In genomic region chr3:42601898-42602581, GRCh38 we compare ENCODE assay signal across 8 cellular contexts. TPM values are rescaled to one million over a fixed set of nuclear protein-coding genes. Genes with fewer than 3 reads are reported as not detected.
A peak's percentile ranks its signal among the peaks of the same experiment; 100 is the strongest.
DNase-seq lines count a peak whose midpoint lies in the region; ATAC-seq and TF ChIP-seq lines count a peak whose summit lies in the region.

No MANE protein-coding gene starts in this region.

- no CpG with 5 or more reads among the region's 9 CpGs for WGBS in IMR-90 (ENCODE audit: extremely low coverage in 2 of 2, insufficient read length in 1 of 2), 2 experiments
- WGBS in aorta, 2 donors: 44 to 46% methylated on average over 9 of the region's 9 CpGs

- peak; percentile 31 for TF ChIP-seq CTCF in CD4-positive, alpha-beta T cell (IDR thresholded peaks at IDR 0.05)
- TF ChIP-seq CTCF in IMR-90 (conservative IDR thresholded peaks at IDR 0.05; ENCODE audit: low read depth, low read length) (peak; percentile 17; the same call in 1 of the 2 replicates), left lung (IDR thresholded peaks at IDR 0.05) (no peak)

- H2AFZ ChIP-seq in IMR-90 (replicated peaks; ENCODE audit: low read length, poor library complexity): no peak overlapping the region

- TF ChIP-seq RAD21 in IMR-90 (IDR thresholded peaks at IDR 0.05; ENCODE audit: low read length): 0 out of 2 replicates have a peak, but pooled peaks have one; percentile 17

- peak overlapping the region; percentile 57; the same call in 1 of the 2 replicates for H2AK5ac ChIP-seq in IMR-90 (ENCODE audit: low read depth, low read length)

- ATAC-seq in CD4-positive, alpha-beta T cell (ENCODE audit: poor library complexity): no peak
- ATAC-seq in IMR-90 (ENCODE audit: low read depth) (no peak), left lung (no peak), aorta (ENCODE audit: low FRiP score) (no peak), GM21423 (IDR thresholded peaks at IDR 0.05; ENCODE audit: unreplicated experiment) (no peak)
- ATAC-seq in activated naive CD8-positive, alpha-beta T cell treated with anti-CD3 and anti-CD28 coated beads, Interleukin-2, amount 10 ng/mL, durations not matched to agents 7 days and 5 days (ENCODE audit: low read depth): no peak

- no peak overlapping the region for H2BK120ac ChIP-seq in IMR-90 (ENCODE audit: low read depth, low read length)

- H3K4me1 ChIP-seq in IMR-90 (ENCODE audit: control insufficient read depth, insufficient read depth, low read length) (0 out of 2 replicates have a peak, but pooled peaks cover 3% of the 10 kb centered on the region), left lung (peaks cover 16 to 60% of the 10 kb centered on the region in 2 donors), aorta (ENCODE audit: control insufficient read depth in 1 of 2, insufficient read depth in 2 of 2, low read length in 2 of 2) (peaks cover 2% of the 10 kb centered on the region in 2 donors)

- BruUV-seq in IMR-90 (replicated peaks; lab: Mats Ljungman, UMichigan): TSS peak; percentile 19

- no peak overlapping the region for H4K8ac ChIP-seq in IMR-90 (ENCODE audit: low read depth in 2 of 2, low read length in 2 of 2)

- H3K9me3 ChIP-seq in CD4-positive, alpha-beta T cell (ENCODE audit: control insufficient read depth, low read length): peaks cover 13% of the 10 kb centered on the region
- H3K9me3 ChIP-seq in IMR-90 (ENCODE audit: control insufficient read depth, insufficient read depth, low read length) (no peaks in the 10 kb centered on the region), left lung (no peaks in the 10 kb centered on the region), aorta (ENCODE audit: control insufficient read depth, low read length) (no peaks in the 10 kb centered on the region)

- H2BK5ac ChIP-seq in IMR-90 (ENCODE audit: low read depth, low read length, poor library complexity, severe bottlenecking): peak overlapping the region; percentile 29

- peak overlapping the region; percentile 88; the same call in 1 of the 2 replicates for H3K9ac ChIP-seq in IMR-90 (ENCODE audit: low read depth, low read length)

- no peak for TF ChIP-seq POLR2A in IMR-90 (IDR thresholded peaks at IDR 0.05; ENCODE audit: low read depth, low read length)

- peaks cover 54% of the 10 kb centered on the region for H3K4me1 Mint-ChIP-seq in CD4-positive, alpha-beta T cell (ENCODE audit: low read depth)
- H3K4me1 Mint-ChIP-seq in activated naive CD8-positive, alpha-beta T cell treated with anti-CD3 and anti-CD28 coated beads, Interleukin-2, amount 10 ng/mL, durations not matched to agents 7 days and 5 days: peaks cover 36% of the 10 kb centered on the region

- H3K4me3 ChIP-seq in IMR-90 (ENCODE audit: insufficient read depth, low read depth, low read length) (peak overlapping the region; percentile 64; the same call in 1 of the 2 replicates), left lung (peak overlapping the region; percentile 67 to 94), aorta (ENCODE audit: low read length in 2 of 2) (peak overlapping the region; percentile 62 to 73)

- POLR2A ChIA-PET in CD4-positive, alpha-beta T cell (lab: Charles Lee): interaction anchor here (0.7 to 3.1 kb wide), 8 partner anchors 9 to 153 kb away, joined by 3 to 73 read pairs (median 12); partner anchors contain the start of genes SEC22C, SS18L2 and VIPR1
- POLR2A ChIA-PET in IMR-90 (lab: Charles Lee; ENCODE audit: unreplicated experiment): no interaction called here
- POLR2A ChIA-PET in activated naive CD8-positive, alpha-beta T cell treated with anti-CD3 and anti-CD28 coated beads, Interleukin-2, amount 10 ng/mL, durations not matched to agents 7 days and 5 days (lab: Charles Lee): interaction anchor here (0.8 to 2.0 kb wide), 3 partner anchors 12 to 20 kb away, joined by 5 to 65 read pairs (median 42); partner anchors contain the start of genes SEC22C and SS18L2
- POLR2A ChIA-PET in HEK293T (lab: Yijun Ruan, JAX): no interaction called here

- CTCF ChIA-PET in CD4-positive, alpha-beta T cell (lab: Charles Lee): interaction anchor here (0.6 to 4.1 kb wide), 7 partner anchors 11 to 100 kb away, joined by 3 to 26 read pairs (median 10); partner anchors contain the start of genes SEC22C, SS18L2 and VIPR1
- CTCF ChIA-PET in IMR-90 (lab: Yijun Ruan, JAX): interaction anchor here (0.5 to 1.6 kb wide), 3 partner anchors 11 to 119 kb away, joined by 3 to 5 read pairs (median 4); no protein-coding TSS in a partner anchor
- CTCF ChIA-PET in HEK293T (lab: Yijun Ruan, JAX): interaction anchor here (2.2 kb wide), 1 partner anchor 12 kb away, joined by 7 read pairs; no protein-coding TSS in a partner anchor

- H3K4me3 Mint-ChIP-seq in CD4-positive, alpha-beta T cell: peak overlapping the region; percentile 98
- H3K4me3 Mint-ChIP-seq in activated naive CD8-positive, alpha-beta T cell treated with anti-CD3 and anti-CD28 coated beads, Interleukin-2, amount 10 ng/mL, durations not matched to agents 7 days and 5 days: peak overlapping the region; percentile 97

- H3K36me3 ChIP-seq in IMR-90 (ENCODE audit: control insufficient read depth, insufficient read depth, low read length) (peaks cover 4% of the 10 kb centered on the region), left lung (peaks cover 0 to 12% of the 10 kb centered on the region in 2 donors), aorta (ENCODE audit: control insufficient read depth in 1 of 2, insufficient read depth in 2 of 2, low read length in 1 of 2) (no peaks in the 10 kb centered on the region)

- no peak overlapping the region for H2AK9ac ChIP-seq in IMR-90 (replicated peaks; ENCODE audit: low read depth, low read length, poor library complexity)

- H4K20me1 ChIP-seq in IMR-90 (ENCODE audit: insufficient read depth, low read length): peaks cover 45% of the 10 kb centered on the region

- no peak overlapping the region; the same call in 2 of the 3 replicates for H2BK15ac ChIP-seq in IMR-90 (ENCODE audit: low read depth, low read length)

- no peak overlapping the region for H2BK20ac ChIP-seq in IMR-90 (ENCODE audit: low read depth, low read length)

- H3K27ac ChIP-seq in CD4-positive, alpha-beta T cell (ENCODE audit: low read depth, low read length): no peak overlapping the region
- H3K27ac ChIP-seq in IMR-90 (ENCODE audit: insufficient read depth, low read length) (no peak overlapping the region), left lung (peak overlapping the region; percentile 95 to 98), aorta (ENCODE audit: low read depth in 1 of 2, low read length in 2 of 2) (peak overlapping the region in 1 of 2 donors; percentile 25)

- no peaks in the 10 kb centered on the region for H3K9me3 Mint-ChIP-seq in CD4-positive, alpha-beta T cell
- peaks cover 6% of the 10 kb centered on the region for H3K9me3 Mint-ChIP-seq in activated naive CD8-positive, alpha-beta T cell treated with anti-CD3 and anti-CD28 coated beads, Interleukin-2, amount 10 ng/mL, durations not matched to agents 7 days and 5 days

- in situ Hi-C loops in IMR-90 (cut with MboI; ENCODE audit: low sequenced_read_pairs): no loop called here

- dilution Hi-C loops in IMR-90 (cut with HindIII; ENCODE audit: low sequenced_read_pairs, unreplicated experiment): no loop called here

- peaks cover 5 to 36% of the 10 kb centered on the region in 2 experiments; a peak in 2 of 4 replicates for H3K79me1 ChIP-seq in IMR-90 (ENCODE audit: low read depth in 1 of 2, low read length in 2 of 2)

- H3K23ac ChIP-seq in IMR-90 (ENCODE audit: low read depth, low read length): peak overlapping the region; percentile 31; the same call in 1 of the 2 replicates

- H3K27me3 Mint-ChIP-seq in CD4-positive, alpha-beta T cell: no peaks in the 10 kb centered on the region
- H3K27me3 Mint-ChIP-seq in activated naive CD8-positive, alpha-beta T cell treated with anti-CD3 and anti-CD28 coated beads, Interleukin-2, amount 10 ng/mL, durations not matched to agents 7 days and 5 days: no peaks in the 10 kb centered on the region

- H3K27ac Mint-ChIP-seq in CD4-positive, alpha-beta T cell: peak overlapping the region; percentile 99
- H3K27ac Mint-ChIP-seq in activated naive CD8-positive, alpha-beta T cell treated with anti-CD3 and anti-CD28 coated beads, Interleukin-2, amount 10 ng/mL, durations not matched to agents 7 days and 5 days: peak overlapping the region; percentile 82

- H3K9me1 ChIP-seq in IMR-90 (ENCODE audit: insufficient read depth, low read length): peaks cover 11% of the 10 kb centered on the region

- H3K18ac ChIP-seq in IMR-90 (ENCODE audit: low read depth, low read length): no peak overlapping the region

- H3K36me3 Mint-ChIP-seq in CD4-positive, alpha-beta T cell (ENCODE audit: low read depth): peaks cover 65% of the 10 kb centered on the region
- peaks cover 28% of the 10 kb centered on the region for H3K36me3 Mint-ChIP-seq in activated naive CD8-positive, alpha-beta T cell treated with anti-CD3 and anti-CD28 coated beads, Interleukin-2, amount 10 ng/mL, durations not matched to agents 7 days and 5 days

- no peaks in the 10 kb centered on the region for H3K27me3 ChIP-seq in CD4-positive, alpha-beta T cell (ENCODE audit: control insufficient read depth, insufficient read depth, low read length)
- H3K27me3 ChIP-seq in IMR-90 (ENCODE audit: control insufficient read depth, insufficient read depth, low read length) (no peaks in the 10 kb centered on the region), left lung (no peaks in the 10 kb centered on the region), aorta (ENCODE audit: control insufficient read depth in 1 of 2, insufficient read depth in 2 of 2, low read length in 1 of 2) (no peaks in the 10 kb centered on the region)

- H4K91ac ChIP-seq in IMR-90 (ENCODE audit: insufficient read depth, low read depth, low read length): no peak overlapping the region

- H3K4ac ChIP-seq in IMR-90 (ENCODE audit: low read depth, low read length): no peak overlapping the region

- H4K5ac ChIP-seq in IMR-90 (ENCODE audit: low read depth, low read length): no peak overlapping the region

- DNase-seq in CD4-positive, alpha-beta T cell: no peak
- DNase-seq in IMR-90: peak; percentile 22
- DNase-seq in activated naive CD8-positive, alpha-beta T cell treated with anti-CD3 and anti-CD28 coated beads, Interleukin-2, amount 10 ng/mL, durations not matched to agents 7 days and 5 days: no peak
- no peak for DNase-seq in left lung
- no peak for DNase-seq in aorta
- no peak for DNase-seq in NCI-H774 (lab: John Stamatoyannopoulos, UW)
- DNase-seq in HEK293T (ENCODE audit: extremely low spot score): no peak

- H3K4me2 ChIP-seq in IMR-90 (ENCODE audit: low read depth, low read length): peak overlapping the region; percentile 70

- H3K56ac ChIP-seq in IMR-90 (ENCODE audit: extremely low read depth, insufficient read depth, low read length): no peak overlapping the region

- intact Hi-C loops in CD4-positive, alpha-beta T cell (cut with DNase I, micrococcal nuclease): loop anchor here (1.0 to 5.0 kb wide), 4 partner anchors 35 to 639 kb away; partner anchors contain the start of genes ULK4 (in 1 of the 2) and VIPR1 (in 1 of the 2)
- intact Hi-C loops in IMR-90 (cut with micrococcal nuclease) (loop anchor here (5.0 kb wide), 2 partner anchors 35 to 50 kb away; partner anchors contain the start of gene ZBTB47), left lung (cut with DNase I) (no loop called here), aorta (cut with DNase I) (loop anchor here in 1 of 2 donors (5.0 kb wide), 2 partner anchors 50 to 145 kb away; partner anchors contain the start of gene ZBTB47)

- peak overlapping the region; percentile 66; the same call in 1 of the 2 replicates for H3K14ac ChIP-seq in IMR-90 (replicated peaks; ENCODE audit: low read depth, low read length)

RNA-seq across cellular contexts. Expression of gene NKTR, which starts 1.6 kb away (rescaled TPM):
- total RNA-seq in CD4-positive, alpha-beta T cell: 100 to 1,000 TPM; 236 to 249 TPM
- total RNA-seq in IMR-90 (2012; rRNA removed): 24.0 and 51.4 TPM in 2 replicates
- 20.0 and 30.7 TPM in 2 replicates for polyA plus RNA-seq in IMR-90 (2012; rRNA removed)
- polyA plus RNA-seq in IMR-90 (2012; cell fraction: cytosol; rRNA removed): 1.4 and 2.1 TPM in 2 replicates
- 15.7 and 154 TPM in 2 replicates for polyA plus RNA-seq in IMR-90 (2012; cell fraction: nucleus; rRNA removed; ENCODE audit: low replicate concordance)
- total RNA-seq in activated naive CD8-positive, alpha-beta T cell treated with anti-CD3 and anti-CD28 coated beads, Interleukin-2, amount 10 ng/mL, durations not matched to agents 7 days and 5 days: 100 to 1,000 TPM; 150 to 152 TPM
- total RNA-seq in left lung: 10 to 100 TPM; 53.7 to 66.2 TPM
- 100 to 1,000 TPM in 1 of 2 donors, 10 to 100 TPM in 1; 98.5 to 163 TPM for total RNA-seq in aorta
- polyA plus RNA-seq in aorta: 10 to 100 TPM in 1 of 2 donors, 1 to 10 TPM in 1; 6.1 to 57.7 TPM

RNA-seq across cellular contexts. Expression of gene SS18L2, which starts 11.4 kb away (rescaled TPM):
- 10 to 100 TPM; 47.2 to 53.6 TPM for total RNA-seq in CD4-positive, alpha-beta T cell
- total RNA-seq in IMR-90 (2012; rRNA removed) (19.4 and 23.6 TPM in 2 replicates), left lung (10 to 100 TPM; 20.3 to 24.2 TPM), aorta (10 to 100 TPM; 17.5 to 18.5 TPM)
- polyA plus RNA-seq in IMR-90 (2012; rRNA removed) (14.9 and 18.7 TPM in 2 replicates), aorta (10 to 100 TPM; 21.4 to 47.8 TPM)
- polyA plus RNA-seq in IMR-90 (2012; cell fraction: cytosol; rRNA removed): 6.4 and 6.7 TPM in 2 replicates
- polyA plus RNA-seq in IMR-90 (2012; cell fraction: nucleus; rRNA removed; ENCODE audit: low replicate concordance): 1.5 and 10.1 TPM in 2 replicates
- 10 to 100 TPM; 50.9 to 55.5 TPM for total RNA-seq in activated naive CD8-positive, alpha-beta T cell treated with anti-CD3 and anti-CD28 coated beads, Interleukin-2, amount 10 ng/mL, durations not matched to agents 7 days and 5 days

RNA-seq across cellular contexts. Expression of gene SEC22C, which starts 20.3 kb away (rescaled TPM):
- total RNA-seq in CD4-positive, alpha-beta T cell: 10 to 100 TPM; 73.6 to 75.4 TPM
- total RNA-seq in IMR-90 (2012; rRNA removed) (43.9 and 46.9 TPM in 2 replicates), left lung (10 to 100 TPM; 48.9 to 55.2 TPM), aorta (10 to 100 TPM; 43.6 to 46.6 TPM)
- polyA plus RNA-seq in IMR-90 (2012; rRNA removed) (19.9 and 24.0 TPM in 2 replicates), aorta (10 to 100 TPM; 54.5 to 58.6 TPM)
- 11.0 and 11.6 TPM in 2 replicates for polyA plus RNA-seq in IMR-90 (2012; cell fraction: cytosol; rRNA removed)
- polyA plus RNA-seq in IMR-90 (2012; cell fraction: nucleus; rRNA removed; ENCODE audit: low replicate concordance): 8.1 and 22.9 TPM in 2 replicates
- total RNA-seq in activated naive CD8-positive, alpha-beta T cell treated with anti-CD3 and anti-CD28 coated beads, Interleukin-2, amount 10 ng/mL, durations not matched to agents 7 days and 5 days: 10 to 100 TPM; 52.5 to 53.0 TPM

RNA-seq across cellular contexts. Expression of gene ZBTB47, which starts 51.5 kb away (rescaled TPM):
- total RNA-seq in CD4-positive, alpha-beta T cell: under 1 TPM; 0.47 to 0.80 TPM
- total RNA-seq in IMR-90 (2012; rRNA removed): 9.7 and 10.9 TPM in 2 replicates
- 16.8 and 17.3 TPM in 2 replicates for polyA plus RNA-seq in IMR-90 (2012; rRNA removed)
- polyA plus RNA-seq in IMR-90 (2012; cell fraction: cytosol; rRNA removed): 7.1 and 19.6 TPM in 2 replicates
- polyA plus RNA-seq in IMR-90 (2012; cell fraction: nucleus; rRNA removed; ENCODE audit: low replicate concordance): 23.6 and 53.1 TPM in 2 replicates
- total RNA-seq in activated naive CD8-positive, alpha-beta T cell treated with anti-CD3 and anti-CD28 coated beads, Interleukin-2, amount 10 ng/mL, durations not matched to agents 7 days and 5 days: 1 to 10 TPM; 1.1 to 1.3 TPM
- total RNA-seq in left lung: 10 to 100 TPM; 18.3 to 34.9 TPM
- 10 to 100 TPM; 72.4 to 82.0 TPM for total RNA-seq in aorta
- 10 to 100 TPM; 42.3 to 77.1 TPM for polyA plus RNA-seq in aorta

Comparison
In these comparisons a context has a peak if more than half of its experiments do, and no peak if none do; other contexts are left out.
1. H3K27ac ChIP-seq: peak in left lung (2 of 2); none in CD4-positive, alpha-beta T cell (single experiment) and IMR-90 (single experiment).
2. CTCF ChIP-seq: peak in CD4-positive, alpha-beta T cell (single experiment) and IMR-90 (single experiment); none in left lung (0 of 2).
3. POLR2A ChIA-PET loops: an anchor here in CD4-positive, alpha-beta T cell (0.7 to 3.1 kb wide) and activated naive CD8-positive, alpha-beta T cell treated with anti-CD3 and anti-CD28 coated beads, Interleukin-2, amount 10 ng/mL, durations not matched to agents 7 days and 5 days (0.8 to 2.0 kb wide); none called in IMR-90 and HEK293T.
4. intact Hi-C loops: an anchor here in CD4-positive, alpha-beta T cell (1.0 to 5.0 kb wide) and IMR-90 (5.0 kb wide); none called in left lung.
5. Peak in every context shown above with its lines, with median percentiles within 50 percentile points of each other: H3K4me3 ChIP-seq.